19 cellular contexts compared by ENCODE assay signal in genomic region chr4:38924266-38924827, GRCh38.
"Had no signal": no experiment of that assay in that cellular context is flagged by ENCODE, and none has a peak within 500 bp of the region (broad histone marks: within the 10 kb centered on the region; RNA-seq: fewer than 3 reads in every experiment).

No MANE protein-coding gene starts in this region.

- H3K27ac ChIP-seq: brain microvascular endothelial cell, hepatocyte, left lung, right atrium auricular region had no signal

- DNase-seq: activated CD4-positive, alpha-beta T cell treated with anti-CD3 and anti-CD28 coated beads, Interleukin-2, amount 10 ng/mL, durations not matched to agents 24 days and 14 days; activated CD4-positive, CD25-positive, alpha-beta regulatory T cell; activated CD8-positive, alpha-beta memory T cell treated with anti-CD3 and anti-CD28 coated beads, Interleukin-2, amount 50 U/mL, for 4 hours; activated CD8-positive, alpha-beta T cell treated with anti-CD3 and anti-CD28 coated beads, Interleukin-2, amount 10 ng/mL, durations not matched to agents 7 days and 5 days; activated gamma-delta T cell; activated T-cell treated with anti-CD3 and anti-CD28 coated beads, Interleukin-2, amount 50 U/mL, for 48 hours; brain microvascular endothelial cell; endodermal cell; erythroblast; islet precursor cell; left lung; mammary epithelial cell; small intestine; stimulated activated CD4-positive, alpha-beta T cell treated with anti-CD3 and anti-CD28 coated beads, Interleukin-4, amount 100 ng/mL, for 24 hours; stimulated activated naive CD4-positive, alpha-beta T cell had no signal

- H3K4me3 ChIP-seq: hepatocyte, left lung, right atrium auricular region had no signal

- H3K9me3 ChIP-seq: left lung, right atrium auricular region had no signal

- H3K79me2 ChIP-seq: hepatocyte had no signal

- ATAC-seq: activated CD8-positive, alpha-beta T cell treated with anti-CD3 and anti-CD28 coated beads, Interleukin-2, amount 10 ng/mL, durations not matched to agents 7 days and 5 days; activated naive CD4-positive, alpha-beta T cell treated with anti-CD3 and anti-CD28 coated beads, Interleukin-2, amount 50 U/mL, for 72 hours; left lung; natural killer cell treated with Interleukin-12 subunit alpha and Interleukin-12 subunit beta and Interleukin-15 and Interleukin-18, amount 100 ng/mL, for 72 hours had no signal

- H3K27me3 ChIP-seq: brain microvascular endothelial cell, hepatocyte, left lung, right atrium auricular region had no signal

- H3K4me2 ChIP-seq: hepatocyte had no signal

- H2AFZ ChIP-seq: hepatocyte had no signal
